ENCODE assay signal across 8 cellular contexts in the genomic region with DNA sequence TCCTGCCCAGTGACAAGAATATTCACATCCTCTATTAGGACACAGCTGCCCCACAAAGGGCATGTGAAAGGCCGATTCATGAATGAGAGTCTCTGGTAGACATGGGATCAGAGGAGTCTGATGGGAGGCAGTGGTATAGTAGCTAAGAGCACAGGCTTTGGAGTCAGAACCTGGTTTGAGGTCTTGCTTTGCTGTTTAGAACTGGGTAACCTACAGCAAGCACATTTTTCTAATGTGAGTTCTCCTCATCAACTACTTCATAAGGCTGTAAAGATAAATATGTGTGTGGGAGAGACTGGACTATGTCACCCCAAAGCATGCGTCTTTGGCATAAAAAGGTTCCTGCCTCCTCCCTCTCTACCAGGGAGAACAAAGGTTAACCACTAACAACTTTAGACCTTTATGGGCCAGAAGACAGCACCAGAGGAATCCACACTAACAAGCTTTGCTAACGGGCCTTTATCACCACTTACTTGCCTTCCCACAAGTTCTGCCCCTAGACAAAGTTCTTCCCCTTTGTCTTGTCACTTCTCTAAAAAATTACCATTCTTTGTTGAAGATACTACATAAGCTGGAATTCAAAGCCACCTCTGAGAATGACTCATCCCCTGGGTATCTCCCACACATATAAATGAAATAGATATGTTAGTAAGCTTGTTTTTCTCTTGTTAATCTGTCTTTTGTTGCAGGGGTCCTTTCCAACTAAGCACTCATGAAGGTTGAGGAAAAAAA. TPM values are rescaled to one million over a fixed set of nuclear protein-coding genes. Genes with fewer than 3 reads are reported as not detected.
DNase-seq lines count a peak whose midpoint lies in the region; ATAC-seq and TF ChIP-seq lines count a peak whose summit lies in the region.

No MANE protein-coding gene starts in this region.

- peaks cover 0 to 27% (median 0%) of the 10 kb centered on the region in 3 donors for H3K36me3 ChIP-seq in Peyer's patch

- peak overlapping the region; percentile 6 to 78 (median 28) for H3K27ac ChIP-seq in Peyer's patch

- TF ChIP-seq CTCF in Peyer's patch (IDR thresholded peaks at IDR 0.05) (no peak), epithelial cell of proximal tubule (conservative IDR thresholded peaks at IDR 0.05; ENCODE audit: low read depth, low read length) (no peak)

- DNase-seq in Peyer's patch (no peak), epithelial cell of proximal tubule (ENCODE audit: low read depth) (peak; percentile 76), skeletal muscle cell (ENCODE audit: low read depth) (peak; percentile 60), anterior cingulate cortex (lab: John Stamatoyannopoulos, UW) (no peak), activated gamma-delta T cell treated with Interleukin-2 at 50 U/mL for 16 hours (no peak)

- H3K4me3 ChIP-seq in Peyer's patch (no peak overlapping the region), epithelial cell of proximal tubule (ENCODE audit: low read depth, low read length) (no peak overlapping the region), skeletal muscle cell (ENCODE audit: low read depth, low read length) (no peak overlapping the region)

- ATAC-seq in GM18907 (IDR thresholded peaks at IDR 0.05; ENCODE audit: unreplicated experiment) (peak; percentile 32), HG02840 (IDR thresholded peaks at IDR 0.05; ENCODE audit: low FRiP score, unreplicated experiment) (no peak), GM21423 (IDR thresholded peaks at IDR 0.05; ENCODE audit: unreplicated experiment) (no peak)

- H3K4me1 ChIP-seq in Peyer's patch = peaks cover 0 to 42% (median 6%) of the 10 kb centered on the region in 4 donors

- no peak for TF ChIP-seq POLR2A in Peyer's patch (IDR thresholded peaks at IDR 0.05)

- no peaks in the 10 kb centered on the region for H3K9me3 ChIP-seq in Peyer's patch

- H3K27me3 ChIP-seq in Peyer's patch = no peaks in the 10 kb centered on the region

RNA-seq across cellular contexts. Expression of a gene that starts 21.1 kb away (rescaled TPM):
- 10 to 100 TPM; 22.7 to 38.4 (median 30.3) TPM for total RNA-seq in Peyer's patch
- total RNA-seq in epithelial cell of proximal tubule = 36.1 and 37.0 TPM in 2 replicates

RNA-seq across cellular contexts. Expression of a gene that starts 56.1 kb away (rescaled TPM):
- 100 to 1,000 TPM in 1 of 4 donors, 10 to 100 TPM in 3; 39.1 to 113 (median 65.1) TPM for total RNA-seq in Peyer's patch
- 31.2 and 46.9 TPM in 2 replicates for total RNA-seq in epithelial cell of proximal tubule

Comparison
In these comparisons a context has a peak if more than half of its experiments do, and no peak if none do; other contexts are left out.
1. DNase-seq: peak in epithelial cell of proximal tubule (single experiment) and skeletal muscle cell (single experiment); none in Peyer's patch (0 of 3), anterior cingulate cortex (0 of 58) and activated gamma-delta T cell treated with Interleukin-2 at 50 U/mL for 16 hours (single experiment).